ENCODE assay signal across 8 cellular contexts in the genomic region with DNA sequence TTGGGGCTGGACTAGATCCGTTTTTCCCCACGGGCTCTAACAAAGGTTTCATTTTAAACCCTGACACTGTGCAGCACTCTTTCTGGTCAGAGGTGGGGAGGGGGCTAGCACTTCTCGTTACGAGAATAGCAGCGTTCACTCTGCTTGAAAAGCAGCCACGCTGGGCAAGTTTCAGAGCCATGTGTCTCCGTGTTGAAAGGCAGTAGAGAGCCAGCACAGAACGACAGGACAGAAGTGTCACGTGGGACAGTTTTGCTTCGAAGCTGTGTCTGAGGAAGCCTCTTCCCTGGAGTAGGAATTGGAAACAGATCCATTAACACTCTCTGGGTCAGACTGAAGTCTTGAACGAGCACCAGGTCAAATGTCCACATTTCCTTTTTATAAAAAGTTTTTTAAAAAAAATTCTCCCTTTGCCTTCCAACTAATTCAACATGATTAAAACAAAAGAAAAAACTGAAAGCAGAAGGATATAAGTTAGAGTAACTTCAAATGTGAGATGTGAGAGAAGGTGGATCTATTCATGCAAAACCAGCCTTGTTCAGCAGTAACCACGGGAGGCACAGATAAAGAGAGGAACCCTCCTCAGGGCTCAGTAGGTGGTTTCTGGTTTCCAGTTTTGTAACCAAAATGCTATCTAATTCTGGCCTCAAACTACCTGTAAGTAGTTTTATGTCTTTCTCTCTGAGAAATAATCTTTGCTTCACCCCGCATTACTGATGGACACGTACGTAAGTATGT.
A peak's percentile ranks its signal among the peaks of the same experiment; 100 is the strongest.
DNase-seq lines count a peak whose midpoint lies in the region; ATAC-seq and TF ChIP-seq lines count a peak whose summit lies in the region.
"Had no signal": no experiment of that assay in that cellular context is flagged by ENCODE, and none has a peak within 500 bp of the region (broad histone marks: within the 10 kb centered on the region; RNA-seq: fewer than 3 reads in every experiment).

No MANE protein-coding gene starts in this region.

- peaks cover 7% of the 10 kb centered on the region for H3K36me3 ChIP-seq in cardiac muscle cell
- H3K36me3 ChIP-seq in suprapubic skin, result peaks cover 22% of the 10 kb centered on the region

- H3K4me3 ChIP-seq in cardiac muscle cell (no peak overlapping the region), suprapubic skin (no peak overlapping the region)

- 62% methylated on average over 15 of the region's 15 CpGs for WGBS in suprapubic skin

- no peak for TF ChIP-seq EP300 in suprapubic skin (IDR thresholded peaks at IDR 0.05)

- H3K27ac ChIP-seq in cardiac muscle cell (peak overlapping the region; percentile 92), suprapubic skin (peak overlapping the region; percentile 83)

- TF ChIP-seq CTCF in cardiac muscle cell (IDR thresholded peaks at IDR 0.05; ENCODE audit: low read depth, low read length) (no peak), suprapubic skin (IDR thresholded peaks at IDR 0.05) (no peak)

- peaks cover 35% of the 10 kb centered on the region for H3K4me1 ChIP-seq in cardiac muscle cell (ENCODE audit: low read depth)
- H3K4me1 ChIP-seq in suprapubic skin, result peaks cover 43% of the 10 kb centered on the region

- DNase-seq in cardiac muscle cell (ENCODE audit: low read depth in 1 of 2, low spot score in 1 of 2) (peak in 1 of 2 donors; percentile 90), suprapubic skin (ENCODE audit: low spot score in 2 of 2) (no peak), NCI-H187 (lab: John Stamatoyannopoulos, UW) (no peak), NCI-H2171 (lab: John Stamatoyannopoulos, UW) (no peak), NCI-H526 (lab: John Stamatoyannopoulos, UW) (no peak)
- DNase-seq: activated T-cell treated with anti-CD3 and anti-CD28 coated beads for 4 hours had no signal

- H3K27me3 ChIP-seq in cardiac muscle cell (no peaks in the 10 kb centered on the region), suprapubic skin (no peaks in the 10 kb centered on the region)

- no peaks in the 10 kb centered on the region for H3K9me3 ChIP-seq in cardiac muscle cell (ENCODE audit: low read depth)
- H3K9me3 ChIP-seq in suprapubic skin, result no peaks in the 10 kb centered on the region

- TF ChIP-seq POLR2A in suprapubic skin (IDR thresholded peaks at IDR 0.05), result no peak

- peak; percentile 55 for ATAC-seq in GM19452 (IDR thresholded peaks at IDR 0.05; ENCODE audit: unreplicated experiment)
- ATAC-seq in HG03521 (IDR thresholded peaks at IDR 0.05; ENCODE audit: unreplicated experiment), result peak; percentile 49
